ENCODE assay signal across 12 cellular contexts in genomic region chr2:19540739-19541503, GRCh38.
A peak's percentile ranks its signal among the peaks of the same experiment; 100 is the strongest.
DNase-seq lines count a peak whose midpoint lies in the region; ATAC-seq and TF ChIP-seq lines count a peak whose summit lies in the region.
"Had no signal": no experiment of that assay in that cellular context is flagged by ENCODE, and none has a peak within 500 bp of the region (broad histone marks: within the 10 kb centered on the region; RNA-seq: fewer than 3 reads in every experiment).

No MANE protein-coding gene starts in this region.

- H3K27me3 ChIP-seq in colonic mucosa (no peaks in the 10 kb centered on the region), smooth muscle cell (ENCODE audit: low read depth) (no peaks in the 10 kb centered on the region)
- H3K27me3 ChIP-seq: testis had no signal

- H3K4me3 ChIP-seq in colonic mucosa: no peak overlapping the region
- H3K4me3 ChIP-seq in smooth muscle cell: no peak overlapping the region
- H3K4me3 ChIP-seq: testis had no signal

- peak overlapping the region; percentile 34 for H3K27ac ChIP-seq in colonic mucosa
- no peak overlapping the region for H3K27ac ChIP-seq in smooth muscle cell (ENCODE audit: low read depth)
- H3K27ac ChIP-seq: testis, WERI-Rb-1 had no signal

- H4K20me1 ChIP-seq in smooth muscle cell (ENCODE audit: low read depth): no peaks in the 10 kb centered on the region

- CTCF ChIA-PET in Calu3 (lab: Charles Lee): interaction anchor here (1.0 to 1.6 kb wide), 2 partner anchors 36 to 206 kb away, joined by 3 to 5 read pairs; no protein-coding TSS in a partner anchor

- intact Hi-C loops in Calu3 (cut with micrococcal nuclease; ENCODE audit: unreplicated experiment): loop anchor here (2.0 to 5.0 kb wide), 4 partner anchors 54 to 179 kb away; no protein-coding TSS in a partner anchor
- intact Hi-C loops in colonic mucosa (cut with DNase I): no loop called here

- no peaks in the 10 kb centered on the region for H3F3A ChIP-seq in smooth muscle cell (ENCODE audit: low read depth)

- no peak overlapping the region for H2AFZ ChIP-seq in smooth muscle cell (ENCODE audit: low read depth)

- H3K9me3 Mint-ChIP-seq in Calu3 (ENCODE audit: low read depth, unreplicated experiment): peaks cover 7% of the 10 kb centered on the region

- no peaks in the 10 kb centered on the region for H3K4me1 ChIP-seq in colonic mucosa
- no peaks in the 10 kb centered on the region for H3K4me1 ChIP-seq in smooth muscle cell (ENCODE audit: low read depth)
- H3K4me1 ChIP-seq: testis had no signal

- no peaks in the 10 kb centered on the region for H3K27me3 Mint-ChIP-seq in Calu3 (ENCODE audit: unreplicated experiment)

- peaks cover 80% of the 10 kb centered on the region for H3K4me1 Mint-ChIP-seq in Calu3 (ENCODE audit: low read depth, unreplicated experiment)

- no peak for TF ChIP-seq CTCF in Calu3 (IDR thresholded peaks at IDR 0.05; ENCODE audit: unreplicated experiment)
- no peak for TF ChIP-seq CTCF in colonic mucosa (IDR thresholded peaks at IDR 0.05)
- TF ChIP-seq CTCF in smooth muscle cell (IDR thresholded peaks at IDR 0.05; ENCODE audit: borderline replicate concordance, insufficient read depth, poor library complexity, severe bottlenecking): no peak

- peaks cover 16% of the 10 kb centered on the region for H3K36me3 Mint-ChIP-seq in Calu3 (ENCODE audit: insufficient read depth, unreplicated experiment)

- H3K9ac ChIP-seq in colonic mucosa (ENCODE audit: low read depth in 2 of 2, low read length in 2 of 2) (peak overlapping the region in 1 of 2 donors; percentile 49), smooth muscle cell (ENCODE audit: low read depth) (no peak overlapping the region)

- no peaks in the 10 kb centered on the region for H3K9me3 ChIP-seq in colonic mucosa
- no peaks in the 10 kb centered on the region for H3K9me3 ChIP-seq in smooth muscle cell (replicated peaks; ENCODE audit: low read depth)
- H3K9me3 ChIP-seq: testis had no signal

- 70% methylated on average over 7 of the region's 7 CpGs for WGBS in smooth muscle cell (ENCODE audit: low lambda C conversion rate)

- TSS peak; percentile 81 for BruUV-seq in Calu3 (replicated peaks; lab: Mats Ljungman, UMichigan)

- peak overlapping the region; percentile 77 for H3K27ac Mint-ChIP-seq in Calu3 (ENCODE audit: unreplicated experiment)

- peak; percentile 55 for DNase-seq in Calu3
- DNase-seq in NCI-H460 (ENCODE audit: extremely low read depth, low read depth): peak; percentile 46
- peak; percentile 33 for DNase-seq in colonic mucosa
- peak; percentile 63 for DNase-seq in non-pigmented ciliary epithelial cell (ENCODE audit: low read depth)
- DNase-seq in NCI-H1105 (lab: John Stamatoyannopoulos, UW): no peak
- DNase-seq in KG1 (lab: John Stamatoyannopoulos, UW): no peak
- DNase-seq in smooth muscle cell (lab: John Stamatoyannopoulos, UW; ENCODE audit: unreplicated experiment): no peak
- DNase-seq: activated gamma-delta T cell treated with Interleukin-2 at 50 U/mL for 16 hours, DMS 273 treated with DMSO at 0.1 percent for 48 hours, testis, WERI-Rb-1 had no signal

- no peaks in the 10 kb centered on the region for H3K79me2 ChIP-seq in smooth muscle cell (ENCODE audit: low read depth)

- no peak overlapping the region for H3K4me2 ChIP-seq in smooth muscle cell

- H3K36me3 ChIP-seq in colonic mucosa (no peaks in the 10 kb centered on the region), smooth muscle cell (ENCODE audit: low read depth) (no peaks in the 10 kb centered on the region)
- H3K36me3 ChIP-seq: WERI-Rb-1 had no signal

- peak overlapping the region; percentile 49 for H3K4me3 Mint-ChIP-seq in Calu3 (ENCODE audit: low read depth, unreplicated experiment)

- ATAC-seq in GM19035 (IDR thresholded peaks at IDR 0.05; ENCODE audit: unreplicated experiment): no peak

Comparison
In these comparisons a context has a peak if more than half of its experiments do, and no peak if none do; other contexts are left out.
1. DNase-seq: peak in Calu3 (single experiment), NCI-H460 (single experiment), colonic mucosa (single experiment) and non-pigmented ciliary epithelial cell (single experiment); none in NCI-H1105 (single experiment), KG1 (single experiment) and smooth muscle cell (single experiment).